Comparison of ENCODE assay signal across 12 cellular contexts in the genomic region with DNA sequence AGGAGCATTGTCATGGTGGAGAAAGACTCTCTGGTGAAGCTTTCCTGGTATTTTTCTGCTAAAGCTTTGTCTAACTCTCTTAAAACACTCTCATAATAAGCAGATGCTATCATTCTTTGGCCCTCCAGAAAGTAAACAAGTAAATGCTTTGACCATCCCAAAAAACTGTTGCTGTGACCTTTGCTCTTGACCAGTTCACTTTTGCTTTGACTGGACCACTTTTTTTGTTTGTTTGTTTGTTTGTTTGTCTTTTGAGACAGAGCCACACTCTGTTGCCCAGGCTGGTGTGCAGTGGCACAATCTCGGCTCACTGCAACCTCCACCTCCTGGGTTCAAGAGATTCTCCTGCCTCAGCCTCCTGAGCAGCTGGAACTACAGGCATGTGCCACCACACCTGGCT. TPM values are rescaled to one million over a fixed set of nuclear protein-coding genes. Genes with fewer than 3 reads are reported as not detected.
"Had no signal": no experiment of that assay in that cellular context is flagged by ENCODE, and none has a peak within 500 bp of the region (broad histone marks: within the 10 kb centered on the region; RNA-seq: fewer than 3 reads in every experiment).

No MANE protein-coding gene starts in this region.

RNA-seq across cellular contexts. Expression of gene ADORA3, which starts 44.4 kb away (rescaled TPM):
- total RNA-seq: activated naive CD4-positive, alpha-beta T cell treated with anti-CD3 and anti-CD28 coated beads for 36 hours; activated naive CD8-positive, alpha-beta T cell treated with anti-CD3 and anti-CD28 coated beads for 36 hours; activated T-cell treated with anti-CD3 and anti-CD28 coated beads, Interleukin-2, amount 50 U/mL, for 4 hours; activated T-helper 17 cell treated with anti-CD3 and anti-CD28 coated beads, Interleukin-2, amount 50 U/mL, for 72 hours; activated T-helper 2 cell treated with anti-CD3 and anti-CD28 coated beads, Interferon-gamma antibody, Interleukin-2, Interleukin-4, amounts not matched to agents 10 μg/mL and 5 μg/mL and 100 μg/mL, durations not matched to agents 14 hours and 24 hours and 36 hours; astrocyte; bronchial epithelial cell; cardiac muscle cell; chondrocyte had no signal
- polyA plus RNA-seq: cardiac muscle cell had no signal

RNA-seq across cellular contexts. Expression of gene TMIGD3, which starts 44.4 kb away (rescaled TPM):
- total RNA-seq: activated naive CD4-positive, alpha-beta T cell treated with anti-CD3 and anti-CD28 coated beads for 36 hours; activated naive CD4-positive, alpha-beta T cell treated with anti-CD3 and anti-CD28 coated beads, Interleukin-2, amount 50 U/mL, for 72 hours; activated naive CD8-positive, alpha-beta T cell treated with anti-CD3 and anti-CD28 coated beads for 36 hours; activated T-cell treated with anti-CD3 and anti-CD28 coated beads, Interleukin-2, amount 50 U/mL, for 4 hours; activated T-cell treated with anti-CD3 and anti-CD28 coated beads, Interleukin-2, amount 50 U/mL, for 72 hours; activated T-helper 1 cell treated with anti-CD3 and anti-CD28 coated beads, Interleukin-12 subunit alpha, Interleukin-12 subunit beta, Interleukin-2, Interleukin-4 antibody, amounts not matched to agents 30 ng/mL and 10 ng/mL and 1 ng/mL, durations not matched to agents 14 hours and 24 hours and 36 hours; astrocyte; bronchial epithelial cell; cardiac muscle cell; chondrocyte had no signal
- polyA plus RNA-seq: cardiac muscle cell had no signal
